1 cellular context compared by ENCODE assay signal in the genomic region with DNA sequence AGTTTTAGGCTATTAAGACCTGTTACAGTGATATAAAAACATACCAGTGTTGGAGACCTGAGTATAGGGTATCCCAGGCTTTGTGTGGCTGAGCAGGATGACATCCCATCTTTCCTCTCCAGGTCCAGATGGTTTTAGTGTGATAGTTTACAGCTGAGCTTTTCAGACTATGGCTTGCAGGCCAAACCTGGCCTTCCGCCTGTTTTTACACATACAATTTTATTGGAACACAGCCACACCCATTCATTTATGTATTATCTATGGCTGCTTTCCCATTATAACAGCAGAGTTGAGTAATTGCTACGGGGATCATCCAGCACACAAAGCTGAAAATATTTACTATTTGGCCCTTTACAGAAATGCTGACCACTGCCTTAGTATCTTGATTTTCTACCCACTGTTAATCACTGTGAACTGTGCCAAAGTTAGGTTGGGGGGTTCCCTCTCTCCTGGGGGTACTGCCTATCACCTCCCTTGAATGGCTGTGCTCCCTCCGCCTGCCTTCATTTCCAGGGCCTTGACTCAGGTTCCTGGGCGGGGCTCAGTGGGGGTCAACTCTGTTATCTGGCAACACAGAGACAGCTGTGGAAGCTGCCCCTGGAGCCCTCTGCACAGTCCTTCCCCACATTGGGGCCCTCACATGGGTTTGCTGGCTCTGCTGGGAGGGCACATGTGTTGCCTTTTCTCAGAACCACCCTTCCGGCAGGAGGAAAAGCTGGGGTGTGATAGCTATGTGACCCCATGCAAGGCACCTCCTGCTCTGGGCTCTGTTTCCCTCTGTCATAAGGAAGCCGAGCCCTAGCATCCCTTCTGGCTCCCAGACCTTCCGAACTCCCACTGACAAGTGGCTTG.
TF ChIP-seq lines count a peak whose summit lies in the region.

No MANE protein-coding gene starts in this region.

TF ChIP-seq in K562, 482 proteins besides CTCF, POLR2A, EP300 and RAD21 (continued from another document and continues in another):
- TF ChIP-seq, protein P1, sequence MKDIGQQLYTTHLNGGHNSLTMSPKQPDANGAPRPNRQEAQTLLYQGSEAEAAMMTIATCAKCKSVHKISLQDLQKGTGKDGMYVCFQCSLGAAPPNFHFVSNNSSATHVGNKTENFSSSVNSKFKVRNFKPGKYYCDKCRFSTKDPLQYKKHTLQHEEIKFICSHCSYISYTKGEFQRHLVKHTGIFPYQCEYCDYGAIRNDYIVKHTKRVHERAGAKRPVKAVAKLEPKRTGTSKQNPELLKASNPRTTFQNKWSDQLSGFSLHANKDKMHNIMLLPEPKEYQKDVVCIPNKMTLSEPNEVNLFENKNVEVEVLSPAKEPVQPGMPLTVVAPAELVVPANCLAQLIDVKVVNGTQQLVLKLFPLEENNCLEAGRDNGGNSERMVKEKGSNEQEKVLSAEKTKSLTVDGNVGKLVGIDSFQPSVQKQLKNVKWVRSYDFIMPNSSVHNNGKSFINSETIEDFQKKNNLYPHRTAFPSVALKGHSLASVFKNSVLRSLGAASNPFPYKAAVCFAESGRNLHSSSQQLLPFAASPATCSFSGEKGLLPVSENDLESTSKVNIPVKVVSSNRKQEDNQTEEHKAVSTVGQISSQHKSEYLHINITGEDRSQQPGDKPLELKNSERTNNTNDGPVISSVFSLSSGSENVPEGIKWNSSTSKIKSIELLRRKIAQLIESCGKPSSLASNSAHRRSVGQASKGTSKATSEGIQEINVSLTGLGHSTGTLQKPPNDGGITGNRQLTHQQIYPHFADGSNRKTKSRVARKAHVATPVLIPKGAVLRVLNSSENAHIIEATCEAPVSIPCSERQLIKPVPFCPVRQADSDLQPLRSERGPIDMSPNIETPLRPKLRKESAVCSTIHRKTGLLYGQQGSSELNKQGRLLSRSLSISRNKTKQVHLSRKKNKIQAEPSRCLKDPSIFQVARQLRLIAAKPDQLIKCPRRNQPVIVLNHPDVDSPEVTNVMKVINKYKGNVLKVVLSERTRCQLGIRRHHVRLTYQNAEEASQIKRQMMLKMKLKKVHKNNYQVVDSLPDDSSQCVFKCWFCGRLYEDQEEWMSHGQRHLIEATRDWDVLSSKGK (CRISPR knock-in tag; IDR thresholded peaks at IDR 0.05) = no peak
- TF ChIP-seq ZC3H4 (CRISPR knock-in tag; IDR thresholded peaks at IDR 0.05; ENCODE audit: borderline replicate concordance) (no peak), KDM4B (IDR thresholded peaks at IDR 0.05; ENCODE audit: borderline replicate concordance in 2 of 2, low read depth in 1 of 2) (no peak), RBFOX2 (IDR thresholded peaks at IDR 0.05; ENCODE audit: low read depth, low read length) (peak; percentile 66), ZNF140 (CRISPR knock-in tag; IDR thresholded peaks at IDR 0.05) (no peak), ATF7 (IDR thresholded peaks at IDR 0.05) (no peak), ARID1B (IDR thresholded peaks at IDR 0.05) (peak; percentile 94), ZNF707 (CRISPR knock-in tag; conservative IDR thresholded peaks at IDR 0.05) (no peak), JUND (IDR thresholded peaks at IDR 0.05; ENCODE audit: borderline replicate concordance, low read depth, low read length) (peak; percentile 60), JUND (tag; IDR thresholded peaks at IDR 0.05; ENCODE audit: borderline replicate concordance, low read depth, low read length) (no peak; the same call in 2 of the 3 replicates), ZKSCAN3 (CRISPR knock-in tag; IDR thresholded peaks at IDR 0.05) (no peak), POU5F1 (IDR thresholded peaks at IDR 0.05; ENCODE audit: borderline replicate concordance, low read depth, low read length, partially characterized antibody) (no peak), ZNF511 (CRISPR knock-in tag; IDR thresholded peaks at IDR 0.05) (0 out of 2 replicates have a peak, but pooled peaks have one; percentile 15), NFXL1 (CRISPR knock-in tag; IDR thresholded peaks at IDR 0.05) (no peak), HMG20B (CRISPR knock-in tag; IDR thresholded peaks at IDR 0.05) (no peak), ZNF699 (CRISPR knock-in tag; IDR thresholded peaks at IDR 0.05; ENCODE audit: insufficient replicate concordance) (no peak), KLF13 (tag; IDR thresholded peaks at IDR 0.05; ENCODE audit: borderline replicate concordance, low read depth) (no peak), CBFA2T3 (IDR thresholded peaks at IDR 0.05) (peak; percentile 98), BCOR (IDR thresholded peaks at IDR 0.05) (0 out of 2 replicates have a peak, but pooled peaks have one; percentile 50), ARID3A (IDR thresholded peaks at IDR 0.05; ENCODE audit: borderline replicate concordance, low read depth, low read length) (peak; percentile 51; the same call in 1 of the 2 replicates), ZNF253 (CRISPR knock-in tag; conservative IDR thresholded peaks at IDR 0.05) (no peak), MBD2 (IDR thresholded peaks at IDR 0.05; ENCODE audit: borderline replicate concordance, low read depth) (peak; percentile 76), YY1 (IDR thresholded peaks at IDR 0.05; ENCODE audit: borderline replicate concordance in 1 of 3, control insufficient read depth in 1 of 3, extremely low read depth in 1 of 3, insufficient read depth in 3 of 3, insufficient read length in 1 of 3, insufficient replicate concordance in 2 of 3, low read depth in 1 of 3, low read length in 2 of 3) (peak in 2 of 3 experiments; percentile 22 to 45), FOSL1 (tag; conservative IDR thresholded peaks at IDR 0.05) (no peak), NFYB (IDR thresholded peaks at IDR 0.05; ENCODE audit: extremely low read depth, insufficient read length) (no peak), ZNF165 (CRISPR knock-in tag; IDR thresholded peaks at IDR 0.05; ENCODE audit: borderline replicate concordance) (no peak), BDP1 (IDR thresholded peaks at IDR 0.05; ENCODE audit: insufficient read depth, insufficient read length) (no peak), POLR3A (IDR thresholded peaks at IDR 0.05; ENCODE audit: borderline replicate concordance, extremely low read depth, insufficient read depth, insufficient read length) (no peak), NONO (IDR thresholded peaks at IDR 0.05; ENCODE audit: low read depth in 2 of 2, low read length in 1 of 2) (no peak), RFX7 (CRISPR knock-in tag; IDR thresholded peaks at IDR 0.05) (no peak), GABPB2 (CRISPR knock-in tag; conservative IDR thresholded peaks at IDR 0.05) (no peak), USF1 (CRISPR knock-in tag; IDR thresholded peaks at IDR 0.05) (no peak), MAZ (CRISPR knock-in tag; conservative IDR thresholded peaks at IDR 0.05 in 1 of 2, IDR thresholded peaks at IDR 0.05 in 1 of 2) (peak; percentile 44 to 59; a peak in 1 of 4 replicates), HDAC2 (IDR thresholded peaks at IDR 0.05) (peak; percentile 79; the same call in 1 of the 2 replicates), KLF10 (CRISPR knock-in tag; IDR thresholded peaks at IDR 0.05) (no peak), MXI1 (IDR thresholded peaks at IDR 0.05; ENCODE audit: low read depth, low read length) (peak; percentile 90), CBX1 (IDR thresholded peaks at IDR 0.05; ENCODE audit: low read depth) (no peak; the same call in 1 of the 2 replicates), ZNF146 (CRISPR knock-in tag; IDR thresholded peaks at IDR 0.05; ENCODE audit: unreplicated experiment) (no peak), RBM34 (IDR thresholded peaks at IDR 0.05; ENCODE audit: borderline replicate concordance, insufficient read depth, low read length) (no peak)
- TF ChIP-seq, protein P2, sequence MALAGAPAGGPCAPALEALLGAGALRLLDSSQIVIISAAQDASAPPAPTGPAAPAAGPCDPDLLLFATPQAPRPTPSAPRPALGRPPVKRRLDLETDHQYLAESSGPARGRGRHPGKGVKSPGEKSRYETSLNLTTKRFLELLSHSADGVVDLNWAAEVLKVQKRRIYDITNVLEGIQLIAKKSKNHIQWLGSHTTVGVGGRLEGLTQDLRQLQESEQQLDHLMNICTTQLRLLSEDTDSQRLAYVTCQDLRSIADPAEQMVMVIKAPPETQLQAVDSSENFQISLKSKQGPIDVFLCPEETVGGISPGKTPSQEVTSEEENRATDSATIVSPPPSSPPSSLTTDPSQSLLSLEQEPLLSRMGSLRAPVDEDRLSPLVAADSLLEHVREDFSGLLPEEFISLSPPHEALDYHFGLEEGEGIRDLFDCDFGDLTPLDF (CRISPR knock-in tag; IDR thresholded peaks at IDR 0.05) = no peak
- TF ChIP-seq, protein P3, sequence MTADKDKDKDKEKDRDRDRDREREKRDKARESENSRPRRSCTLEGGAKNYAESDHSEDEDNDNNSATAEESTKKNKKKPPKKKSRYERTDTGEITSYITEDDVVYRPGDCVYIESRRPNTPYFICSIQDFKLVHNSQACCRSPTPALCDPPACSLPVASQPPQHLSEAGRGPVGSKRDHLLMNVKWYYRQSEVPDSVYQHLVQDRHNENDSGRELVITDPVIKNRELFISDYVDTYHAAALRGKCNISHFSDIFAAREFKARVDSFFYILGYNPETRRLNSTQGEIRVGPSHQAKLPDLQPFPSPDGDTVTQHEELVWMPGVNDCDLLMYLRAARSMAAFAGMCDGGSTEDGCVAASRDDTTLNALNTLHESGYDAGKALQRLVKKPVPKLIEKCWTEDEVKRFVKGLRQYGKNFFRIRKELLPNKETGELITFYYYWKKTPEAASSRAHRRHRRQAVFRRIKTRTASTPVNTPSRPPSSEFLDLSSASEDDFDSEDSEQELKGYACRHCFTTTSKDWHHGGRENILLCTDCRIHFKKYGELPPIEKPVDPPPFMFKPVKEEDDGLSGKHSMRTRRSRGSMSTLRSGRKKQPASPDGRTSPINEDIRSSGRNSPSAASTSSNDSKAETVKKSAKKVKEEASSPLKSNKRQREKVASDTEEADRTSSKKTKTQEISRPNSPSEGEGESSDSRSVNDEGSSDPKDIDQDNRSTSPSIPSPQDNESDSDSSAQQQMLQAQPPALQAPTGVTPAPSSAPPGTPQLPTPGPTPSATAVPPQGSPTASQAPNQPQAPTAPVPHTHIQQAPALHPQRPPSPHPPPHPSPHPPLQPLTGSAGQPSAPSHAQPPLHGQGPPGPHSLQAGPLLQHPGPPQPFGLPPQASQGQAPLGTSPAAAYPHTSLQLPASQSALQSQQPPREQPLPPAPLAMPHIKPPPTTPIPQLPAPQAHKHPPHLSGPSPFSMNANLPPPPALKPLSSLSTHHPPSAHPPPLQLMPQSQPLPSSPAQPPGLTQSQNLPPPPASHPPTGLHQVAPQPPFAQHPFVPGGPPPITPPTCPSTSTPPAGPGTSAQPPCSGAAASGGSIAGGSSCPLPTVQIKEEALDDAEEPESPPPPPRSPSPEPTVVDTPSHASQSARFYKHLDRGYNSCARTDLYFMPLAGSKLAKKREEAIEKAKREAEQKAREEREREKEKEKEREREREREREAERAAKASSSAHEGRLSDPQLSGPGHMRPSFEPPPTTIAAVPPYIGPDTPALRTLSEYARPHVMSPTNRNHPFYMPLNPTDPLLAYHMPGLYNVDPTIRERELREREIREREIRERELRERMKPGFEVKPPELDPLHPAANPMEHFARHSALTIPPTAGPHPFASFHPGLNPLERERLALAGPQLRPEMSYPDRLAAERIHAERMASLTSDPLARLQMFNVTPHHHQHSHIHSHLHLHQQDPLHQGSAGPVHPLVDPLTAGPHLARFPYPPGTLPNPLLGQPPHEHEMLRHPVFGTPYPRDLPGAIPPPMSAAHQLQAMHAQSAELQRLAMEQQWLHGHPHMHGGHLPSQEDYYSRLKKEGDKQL (CRISPR knock-in tag; IDR thresholded peaks at IDR 0.05; ENCODE audit: borderline replicate concordance) = no peak
- TF ChIP-seq, protein P4, sequence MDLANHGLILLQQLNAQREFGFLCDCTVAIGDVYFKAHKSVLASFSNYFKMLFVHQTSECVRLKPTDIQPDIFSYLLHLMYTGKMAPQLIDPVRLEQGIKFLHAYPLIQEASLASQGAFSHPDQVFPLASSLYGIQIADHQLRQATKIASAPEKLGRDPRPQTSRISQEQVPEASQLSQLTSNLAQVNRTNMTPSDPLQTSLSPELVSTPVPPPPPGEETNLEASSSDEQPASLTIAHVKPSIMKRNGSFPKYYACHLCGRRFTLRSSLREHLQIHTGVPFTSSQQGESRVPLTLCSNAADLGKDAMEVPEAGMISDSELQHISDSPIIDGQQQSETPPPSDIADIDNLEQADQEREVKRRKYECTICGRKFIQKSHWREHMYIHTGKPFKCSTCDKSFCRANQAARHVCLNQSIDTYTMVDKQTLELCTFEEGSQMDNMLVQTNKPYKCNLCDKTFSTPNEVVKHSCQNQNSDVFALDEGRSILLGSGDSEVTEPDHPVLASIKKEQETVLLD (IDR thresholded peaks at IDR 0.05) = peak; percentile 84
- TF ChIP-seq, protein P5, sequence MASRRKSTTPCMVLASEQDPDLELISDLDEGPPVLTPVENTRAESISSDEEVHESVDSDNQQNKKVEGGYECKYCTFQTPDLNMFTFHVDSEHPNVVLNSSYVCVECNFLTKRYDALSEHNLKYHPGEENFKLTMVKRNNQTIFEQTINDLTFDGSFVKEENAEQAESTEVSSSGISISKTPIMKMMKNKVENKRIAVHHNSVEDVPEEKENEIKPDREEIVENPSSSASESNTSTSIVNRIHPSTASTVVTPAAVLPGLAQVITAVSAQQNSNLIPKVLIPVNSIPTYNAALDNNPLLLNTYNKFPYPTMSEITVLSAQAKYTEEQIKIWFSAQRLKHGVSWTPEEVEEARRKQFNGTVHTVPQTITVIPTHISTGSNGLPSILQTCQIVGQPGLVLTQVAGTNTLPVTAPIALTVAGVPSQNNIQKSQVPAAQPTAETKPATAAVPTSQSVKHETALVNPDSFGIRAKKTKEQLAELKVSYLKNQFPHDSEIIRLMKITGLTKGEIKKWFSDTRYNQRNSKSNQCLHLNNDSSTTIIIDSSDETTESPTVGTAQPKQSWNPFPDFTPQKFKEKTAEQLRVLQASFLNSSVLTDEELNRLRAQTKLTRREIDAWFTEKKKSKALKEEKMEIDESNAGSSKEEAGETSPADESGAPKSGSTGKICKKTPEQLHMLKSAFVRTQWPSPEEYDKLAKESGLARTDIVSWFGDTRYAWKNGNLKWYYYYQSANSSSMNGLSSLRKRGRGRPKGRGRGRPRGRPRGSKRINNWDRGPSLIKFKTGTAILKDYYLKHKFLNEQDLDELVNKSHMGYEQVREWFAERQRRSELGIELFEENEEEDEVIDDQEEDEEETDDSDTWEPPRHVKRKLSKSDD (conservative IDR thresholded peaks at IDR 0.05; ENCODE audit: low read length) = no peak
